9 cellular contexts compared by ENCODE assay signal in the genomic region with DNA sequence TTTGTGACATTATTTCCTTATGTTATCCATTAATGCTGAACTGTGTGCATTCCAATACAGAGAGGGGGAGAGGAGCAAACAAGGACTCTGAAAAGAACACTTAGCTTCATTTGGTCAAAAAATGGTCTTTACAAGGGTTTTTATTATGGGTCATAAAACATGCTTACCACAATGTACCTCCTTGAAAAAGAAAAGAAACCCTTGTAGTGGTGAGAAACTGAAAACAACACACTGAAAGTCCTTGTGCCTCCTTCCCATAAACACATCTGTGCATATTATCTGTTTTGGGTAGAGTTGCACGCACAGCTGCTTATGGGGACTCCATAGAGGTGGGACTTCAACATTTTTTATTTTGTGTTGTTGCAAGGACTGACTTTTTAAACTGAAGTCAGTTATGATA.
DNase-seq lines count a peak whose midpoint lies in the region; ATAC-seq and TF ChIP-seq lines count a peak whose summit lies in the region.
"Had no signal": no experiment of that assay in that cellular context is flagged by ENCODE, and none has a peak within 500 bp of the region (broad histone marks: within the 10 kb centered on the region; RNA-seq: fewer than 3 reads in every experiment).

No MANE protein-coding gene starts in this region.

- DNase-seq in SK-MEL-5 (ENCODE audit: low read depth, low spot score) (peak; percentile 58), kidney tubule cell (ENCODE audit: low spot score) (no peak), endodermal cell (no peak), ascending aorta (ENCODE audit: low spot score in 2 of 2) (no peak)
- DNase-seq in stimulated activated naive CD4-positive, alpha-beta T cell treated with Interleukin-2 at 50 U/mL for 16 hours (lab: John Stamatoyannopoulos, UW) = no peak

- H3K36me3 Mint-ChIP-seq in endodermal cell (ENCODE audit: low read depth) = no peaks in the 10 kb centered on the region

- in situ Hi-C loops in SK-MEL-5 (cut with HindIII; ENCODE audit: low pct_unique_long_range_greater_than_20kb, low sequenced_read_pairs) = no loop called here

- WGBS in endodermal cell (ENCODE audit: insufficient coverage in 1 of 2, insufficient read length in 1 of 2), 2 experiments = 95% methylated on average over 1 of the region's 1 CpG; no CpG with 5 or more reads in 1 of the 2 experiments

- H3K4me1 Mint-ChIP-seq in endodermal cell = peaks cover 6% of the 10 kb centered on the region

- H3K36me3 ChIP-seq in endodermal cell (ENCODE audit: control insufficient read depth, insufficient read depth, low read length) (peaks cover 4% of the 10 kb centered on the region), ascending aorta (no peaks in the 10 kb centered on the region)
- H3K36me3 ChIP-seq: suprapubic skin had no signal

- TF ChIP-seq CTCF in endodermal cell (conservative IDR thresholded peaks at IDR 0.05) = no peak
- no peak for TF ChIP-seq CTCF in ascending aorta (IDR thresholded peaks at IDR 0.05)

- no peaks in the 10 kb centered on the region for H3K27me3 Mint-ChIP-seq in endodermal cell (ENCODE audit: insufficient read depth)

- ATAC-seq in GM18502 (IDR thresholded peaks at IDR 0.05; ENCODE audit: poor library complexity, unreplicated experiment) (peak; percentile 86), GM19463 (IDR thresholded peaks at IDR 0.05; ENCODE audit: unreplicated experiment) (peak; percentile 92), HG02973 (IDR thresholded peaks at IDR 0.05; ENCODE audit: unreplicated experiment) (peak; percentile 89)

- H3K27me3 ChIP-seq in endodermal cell (ENCODE audit: control insufficient read depth, insufficient read depth, low read length, poor library complexity, severe bottlenecking) (no peaks in the 10 kb centered on the region), ascending aorta (no peaks in the 10 kb centered on the region)
- H3K27me3 ChIP-seq: suprapubic skin had no signal

- intact Hi-C loops in ascending aorta (cut with DNase I) = no loop called here

- no peak overlapping the region for H3K27ac Mint-ChIP-seq in endodermal cell

- no peaks in the 10 kb centered on the region for H3K9me3 ChIP-seq in endodermal cell (ENCODE audit: control insufficient read depth, low read length)
- no peaks in the 10 kb centered on the region for H3K9me3 ChIP-seq in ascending aorta
- H3K9me3 ChIP-seq: suprapubic skin had no signal

- H3K27ac ChIP-seq in endodermal cell (ENCODE audit: low read depth, low read length) (no peak overlapping the region), ascending aorta (no peak overlapping the region)
- H3K27ac ChIP-seq: suprapubic skin had no signal

- H3K4me1 ChIP-seq in endodermal cell (ENCODE audit: control insufficient read depth, insufficient read depth, low read length) (no peaks in the 10 kb centered on the region), ascending aorta (no peaks in the 10 kb centered on the region)
- H3K4me1 ChIP-seq: suprapubic skin had no signal

- H3K4me3 ChIP-seq in endodermal cell (ENCODE audit: low read length) = no peak overlapping the region
- H3K4me3 ChIP-seq in ascending aorta = no peak overlapping the region
- H3K4me3 ChIP-seq: suprapubic skin had no signal

- no peak overlapping the region for H3K9ac ChIP-seq in endodermal cell (ENCODE audit: extremely low read depth, low read length, poor library complexity, severe bottlenecking)

- H3K4me3 Mint-ChIP-seq in endodermal cell = no peak overlapping the region

- H3K9me3 Mint-ChIP-seq in endodermal cell = no peaks in the 10 kb centered on the region
